8 cellular contexts compared by ENCODE assay signal in genomic region chr2:218323526-218324472, GRCh38. TPM values are rescaled to one million over a fixed set of nuclear protein-coding genes. Genes with fewer than 3 reads are reported as not detected.
DNase-seq lines count a peak whose midpoint lies in the region; ATAC-seq and TF ChIP-seq lines count a peak whose summit lies in the region.

No MANE protein-coding gene starts in this region.

- no peaks in the 10 kb centered on the region for H3K9me3 Mint-ChIP-seq in endothelial cell (ENCODE audit: unreplicated experiment)

- peak; percentile 68 for DNase-seq in ACHN
- DNase-seq in H4 (ENCODE audit: low spot score), result peak; percentile 60
- DNase-seq in SK-N-MC (ENCODE audit: low read depth, low spot score), result no peak
- no peak for DNase-seq in endothelial cell (ENCODE audit: low spot score)
- DNase-seq in AML-193 (lab: John Stamatoyannopoulos, UW), result no peak

- peaks cover 8 to 13% of the 10 kb centered on the region in 2 donors for H3K4me1 ChIP-seq in muscle layer of duodenum (ENCODE audit: control insufficient read depth in 1 of 2, insufficient read depth in 2 of 2, low read length in 2 of 2)

- peak overlapping the region; percentile 83 for H3K4me3 ChIP-seq in SK-N-MC
- H3K4me3 ChIP-seq in muscle layer of duodenum (ENCODE audit: low read depth in 1 of 2, low read length in 2 of 2), result peak overlapping the region; percentile 71 to 80

- peak overlapping the region; percentile 98 for H3K4me3 Mint-ChIP-seq in endothelial cell (ENCODE audit: unreplicated experiment)

- peaks cover 2% of the 10 kb centered on the region for H3K36me3 Mint-ChIP-seq in endothelial cell (ENCODE audit: low read depth, unreplicated experiment)

- H3K27ac Mint-ChIP-seq in endothelial cell (ENCODE audit: unreplicated experiment), result peak overlapping the region; percentile 76

- peaks cover 22% of the 10 kb centered on the region for H3K27me3 Mint-ChIP-seq in endothelial cell (ENCODE audit: unreplicated experiment)

- H3K27me3 ChIP-seq in muscle layer of duodenum (ENCODE audit: low read depth, low read length), result no peaks in the 10 kb centered on the region

- no peak for TF ChIP-seq CTCF in endothelial cell (IDR thresholded peaks at IDR 0.05; ENCODE audit: unreplicated experiment)

- no peaks in the 10 kb centered on the region for H3K9me3 ChIP-seq in SK-N-MC (ENCODE audit: low read depth, low read length)
- H3K9me3 ChIP-seq in muscle layer of duodenum (ENCODE audit: control insufficient read depth in 1 of 2, low read length in 2 of 2), result no peaks in the 10 kb centered on the region

- in situ Hi-C loops in ACHN (cut with HindIII; ENCODE audit: low pct_ligation_motif_present, low pct_unique_long_range_greater_than_20kb, low sequenced_read_pairs), result no loop called here

- H3K4me1 Mint-ChIP-seq in endothelial cell (ENCODE audit: unreplicated experiment), result peaks cover 50% of the 10 kb centered on the region

- H3K9ac ChIP-seq in SK-N-MC (ENCODE audit: insufficient read length), result peak overlapping the region; percentile 21

- H3K27ac ChIP-seq in SK-N-MC (peak overlapping the region; percentile 87), muscle layer of duodenum (ENCODE audit: low read length) (peak overlapping the region; percentile 71)

- H3K36me3 ChIP-seq in SK-N-MC (ENCODE audit: insufficient read depth, low read length), result no peaks in the 10 kb centered on the region
- no peaks in the 10 kb centered on the region for H3K36me3 ChIP-seq in muscle layer of duodenum (ENCODE audit: control insufficient read depth in 1 of 2, insufficient read depth in 2 of 2, low read length in 2 of 2)

- no peak for ATAC-seq in HG03159 (IDR thresholded peaks at IDR 0.05; ENCODE audit: unreplicated experiment)
- ATAC-seq in HG02763 (IDR thresholded peaks at IDR 0.05; ENCODE audit: unreplicated experiment), result no peak

RNA-seq across cellular contexts. Expression of gene TMBIM1, which starts 31.5 kb away (rescaled TPM):
- total RNA-seq in H4 (2014; rRNA removed; shearing (Covaris generic)), result 57.1 and 70.5 TPM in 2 replicates
- 78.5 TPM for total RNA-seq in endothelial cell (ENCODE audit: unreplicated experiment)

RNA-seq across cellular contexts. Expression of gene CATIP, which starts 32.9 kb away (rescaled TPM):
- not detected in 2 replicates for total RNA-seq in H4 (2014; rRNA removed; shearing (Covaris generic))
- total RNA-seq in endothelial cell (ENCODE audit: unreplicated experiment), result not detected

RNA-seq across cellular contexts. Expression of gene PNKD, which starts 53.5 kb away (rescaled TPM):
- 39.6 and 40.2 TPM in 2 replicates for total RNA-seq in H4 (2014; rRNA removed; shearing (Covaris generic))
- total RNA-seq in endothelial cell (ENCODE audit: unreplicated experiment), result 31.7 TPM

RNA-seq across cellular contexts. Expression of gene AAMP, which starts 53.9 kb away (rescaled TPM):
- 120 and 187 TPM in 2 replicates for total RNA-seq in H4 (2014; rRNA removed; shearing (Covaris generic))
- 67.6 TPM for total RNA-seq in endothelial cell (ENCODE audit: unreplicated experiment)

RNA-seq across cellular contexts. Expression of gene SLC11A1, which starts 58.3 kb away (rescaled TPM):
- 0.04 and 0.10 TPM in 2 replicates for total RNA-seq in H4 (2014; rRNA removed; shearing (Covaris generic))
- total RNA-seq in endothelial cell (ENCODE audit: unreplicated experiment), result not detected

Comparison
In these comparisons a context has a peak if more than half of its experiments do, and no peak if none do; other contexts are left out.
1. DNase-seq: peak in ACHN (single experiment) and H4 (single experiment); none in SK-N-MC (single experiment), endothelial cell (single experiment) and AML-193 (0 of 2).